In genomic region chr11:73876424-73877300, GRCh38 we compare ENCODE assay signal across 8 cellular contexts. TPM values are rescaled to one million over a fixed set of nuclear protein-coding genes. Genes with fewer than 3 reads are reported as not detected.
A peak's percentile ranks its signal among the peaks of the same experiment; 100 is the strongest.
DNase-seq lines count a peak whose midpoint lies in the region; ATAC-seq and TF ChIP-seq lines count a peak whose summit lies in the region.

COA4 (minus strand) TSS chr11:73876846; CDS start chr11:73873378, 3,468 bp downstream.
A gene with protein sequence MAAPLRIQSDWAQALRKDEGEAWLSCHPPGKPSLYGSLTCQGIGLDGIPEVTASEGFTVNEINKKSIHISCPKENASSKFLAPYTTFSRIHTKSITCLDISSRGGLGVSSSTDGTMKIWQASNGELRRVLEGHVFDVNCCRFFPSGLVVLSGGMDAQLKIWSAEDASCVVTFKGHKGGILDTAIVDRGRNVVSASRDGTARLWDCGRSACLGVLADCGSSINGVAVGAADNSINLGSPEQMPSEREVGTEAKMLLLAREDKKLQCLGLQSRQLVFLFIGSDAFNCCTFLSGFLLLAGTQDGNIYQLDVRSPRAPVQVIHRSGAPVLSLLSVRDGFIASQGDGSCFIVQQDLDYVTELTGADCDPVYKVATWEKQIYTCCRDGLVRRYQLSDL (plus strand): TSS chr11:73876999. CDS start chr11:73877022, 23 bp downstream.

- ATAC-seq in HG02885 (IDR thresholded peaks at IDR 0.05; ENCODE audit: poor library complexity, unreplicated experiment) (peak; percentile 98), T-helper 17 cell (peak; percentile 99)

- under 1% methylated on average over 57 of the region's 57 CpGs for WGBS in prostate gland
- under 1% methylated on average over 57 of the region's 57 CpGs for WGBS in urinary bladder

- intact Hi-C loops in left ventricle myocardium inferior (cut with micrococcal nuclease) (no loop called here), prostate gland (cut with DNase I) (loop anchor here (10.0 kb wide), 1 partner anchor 92 kb away; the partner anchor contains the start of gene MRPL48)

- H3K36me3 ChIP-seq in left ventricle myocardium inferior (peaks cover 21% of the 10 kb centered on the region), prostate gland (peaks cover 0 to 4% of the 10 kb centered on the region in 2 donors), urinary bladder (ENCODE audit: insufficient read depth) (no peaks in the 10 kb centered on the region)

- H3K4me3 ChIP-seq in left ventricle myocardium inferior (peak within 1 kb of the TSS; percentile 81), prostate gland (peak within 1 kb of the TSS; percentile 61 to 84), urinary bladder (ENCODE audit: low read depth, low read length) (peak within 1 kb of the TSS; percentile 73)

- H3K4me1 Mint-ChIP-seq in T-helper 17 cell = peaks cover 30% of the 10 kb centered on the region

- H3K27ac Mint-ChIP-seq in T-helper 17 cell = peak within 1 kb of the TSS; percentile 99

- H3K9me3 ChIP-seq in T-helper 17 cell (ENCODE audit: control insufficient read depth, low read length, poor library complexity, severe bottlenecking) (no peaks in the 10 kb centered on the region), left ventricle myocardium inferior (replicated peaks) (no peaks in the 10 kb centered on the region), prostate gland (no peaks in the 10 kb centered on the region)

- H3K27me3 Mint-ChIP-seq in T-helper 17 cell = no peaks in the 10 kb centered on the region

- H3K27me3 ChIP-seq in left ventricle myocardium inferior (ENCODE audit: low read depth) (no peaks in the 10 kb centered on the region), prostate gland (replicated peaks; ENCODE audit: insufficient read depth) (no peaks in the 10 kb centered on the region)

- H3K36me3 Mint-ChIP-seq in T-helper 17 cell (ENCODE audit: low read depth) = peaks cover 6% of the 10 kb centered on the region

- H3K4me3 Mint-ChIP-seq in T-helper 17 cell = peak within 1 kb of the TSS; percentile 100

- peak; percentile 91 for TF ChIP-seq POLR2A in GM15510 (IDR thresholded peaks at IDR 0.05; ENCODE audit: borderline replicate concordance, extremely low read depth, insufficient read length)
- peak; percentile 43 for TF ChIP-seq POLR2A in prostate gland (IDR thresholded peaks at IDR 0.05)

- no peak for TF ChIP-seq CTCF in left ventricle myocardium inferior (IDR thresholded peaks at IDR 0.05; ENCODE audit: borderline replicate concordance)
- TF ChIP-seq CTCF in prostate gland (IDR thresholded peaks at IDR 0.05) = peak in 2 of 4 experiments; percentile 2 to 25

- DNase-seq in NCI-H1694 treated with DMSO at 0.1 percent for 48 hours (lab: John Stamatoyannopoulos, UW) = peak; percentile 87
- DNase-seq in T-helper 17 cell = peak; percentile 83 to 91 (median 84)
- DNase-seq in amygdala (lab: John Stamatoyannopoulos, UW) = peak; percentile 53 to 97 (median 90)
- DNase-seq in left ventricle myocardium inferior = peak; percentile 92
- peak; percentile 93 for DNase-seq in prostate gland (ENCODE audit: low spot score)

- H3K4me1 ChIP-seq in left ventricle myocardium inferior (peaks cover 39% of the 10 kb centered on the region), prostate gland (replicated peaks) (no peaks in the 10 kb centered on the region), urinary bladder (ENCODE audit: insufficient read depth) (peaks cover 3% of the 10 kb centered on the region)

- peak within 1 kb of the TSS; percentile 89 for H3K27ac ChIP-seq in left ventricle myocardium inferior (replicated peaks)
- peak within 1 kb of the TSS; percentile 78 to 85 for H3K27ac ChIP-seq in prostate gland
- H3K27ac ChIP-seq in urinary bladder (ENCODE audit: low read depth) = peak within 1 kb of the TSS; percentile 75

RNA-seq across cellular contexts. Expression of gene COA4, which starts in this region (rescaled TPM):
- total RNA-seq in T-helper 17 cell = 10 to 100 TPM; 26.8 to 28.7 TPM
- total RNA-seq in left ventricle myocardium inferior = 53.1 TPM
- total RNA-seq in prostate gland = 100 to 1,000 TPM in 1 of 2 donors, 10 to 100 TPM in 1; 57.0 to 136 TPM
- 34.0 TPM for total RNA-seq in urinary bladder
- 70.9 TPM for polyA plus RNA-seq in urinary bladder

RNA-seq across cellular contexts. Expression of the second gene that starts in this region (rescaled TPM):
- total RNA-seq in T-helper 17 cell (10 to 100 TPM; 11.4 to 14.8 TPM), left ventricle myocardium inferior (13.5 TPM), prostate gland (10 to 100 TPM; 15.6 to 28.3 TPM), urinary bladder (15.1 TPM)
- 20.2 TPM for polyA plus RNA-seq in urinary bladder

Comparison
In these comparisons a context has a peak if more than half of its experiments do, and no peak if none do; other contexts are left out.
1. Peak in every context shown above with its lines: DNase-seq, ATAC-seq, H3K4me3 ChIP-seq and H3K27ac ChIP-seq.